In genomic region chr11:104984818-104985217, GRCh38 we compare ENCODE assay signal across 35 cellular contexts. TPM values are rescaled to one million over a fixed set of nuclear protein-coding genes. Genes with fewer than 3 reads are reported as not detected.
"Had no signal": no experiment of that assay in that cellular context is flagged by ENCODE, and none has a peak within 500 bp of the region (broad histone marks: within the 10 kb centered on the region; RNA-seq: fewer than 3 reads in every experiment).

No MANE protein-coding gene starts in this region.

- H3K4me3 ChIP-seq: body of pancreas, breast epithelium had no signal

- H3K27me3 ChIP-seq: body of pancreas, brain microvascular endothelial cell, breast epithelium had no signal

- ATAC-seq: activated CD4-positive, alpha-beta T cell treated with anti-CD3 and anti-CD28 coated beads for 36 hours; activated CD4-positive, CD25-positive, alpha-beta regulatory T cell treated with anti-CD3 and anti-CD28 coated beads, Interleukin-2, amount 50 U/mL, for 24 hours; activated CD8-positive, alpha-beta memory T cell treated with anti-CD3 and anti-CD28 coated beads, Interleukin-2, amount 10 ng/mL, durations not matched to agents 7 days and 5 days; activated CD8-positive, alpha-beta T cell treated with anti-CD3 and anti-CD28 coated beads, Interleukin-2, amount 10 ng/mL, durations not matched to agents 7 days and 5 days; activated naive CD8-positive, alpha-beta T cell treated with anti-CD3 and anti-CD28 coated beads, Interleukin-2, amount 50 U/mL, for 24 hours; body of pancreas; WTC11 had no signal

- FAIRE-seq: astrocyte had no signal

- H3K27ac ChIP-seq: body of pancreas, brain microvascular endothelial cell, breast epithelium, WERI-Rb-1 had no signal

- H3K36me3 ChIP-seq: brain microvascular endothelial cell, breast epithelium, WERI-Rb-1 had no signal

- DNase-seq: activated CD4-positive, alpha-beta memory T cell treated with anti-CD3 and anti-CD28 coated beads, Interleukin-2, amount 10 ng/mL, durations not matched to agents 7 days and 5 days; activated CD4-positive, alpha-beta T cell treated with anti-CD3 and anti-CD28 coated beads for 1 hour; activated CD4-positive, alpha-beta T cell treated with anti-CD3 and anti-CD28 coated beads for 36 hours; activated CD4-positive, alpha-beta T cell treated with anti-CD3 and anti-CD28 coated beads for 48 hours; activated CD4-positive, alpha-beta T cell treated with anti-CD3 and anti-CD28 coated beads, Interleukin-2, amount 10 ng/mL, durations not matched to agents 7 days and 5 days; activated CD4-positive, alpha-beta T cell treated with anti-CD3 and anti-CD28 coated beads, Interleukin-2, amount 50 U/mL, for 48 hours; activated CD4-positive, CD25-positive, alpha-beta regulatory T cell; activated CD8-positive, alpha-beta memory T cell treated with anti-CD3 and anti-CD28 coated beads for 24 hours; activated CD8-positive, alpha-beta memory T cell treated with anti-CD3 and anti-CD28 coated beads, Interleukin-2, amount 10 ng/mL, durations not matched to agents 7 days and 5 days; activated CD8-positive, alpha-beta memory T cell treated with anti-CD3 and anti-CD28 coated beads, Interleukin-2, amount 50 U/mL, for 48 hours; activated CD8-positive, alpha-beta T cell treated with anti-CD3 and anti-CD28 coated beads, Interleukin-2, amount 10 ng/mL, durations not matched to agents 7 days and 5 days; activated effector memory CD4-positive, alpha-beta T cell treated with Interleukin-2 at 50 U/mL for 16 hours; activated gamma-delta T cell; activated naive CD4-positive, alpha-beta T cell treated with anti-CD3 and anti-CD28 coated beads, Interleukin-2, amount 10 ng/mL, durations not matched to agents 7 days and 5 days; activated naive CD4-positive, alpha-beta T cell treated with Interleukin-2 at 50 U/mL for 16 hours; activated naive CD8-positive, alpha-beta T cell treated with anti-CD3 and anti-CD28 coated beads, Interleukin-2, amount 10 ng/mL, durations not matched to agents 7 days and 5 days; activated naive CD8-positive, alpha-beta T cell treated with anti-CD3 and anti-CD28 coated beads, Interleukin-2, amount 50 U/mL, for 24 hours; activated T-cell treated with anti-CD3 and anti-CD28 coated beads, Interleukin-2, amount 50 U/mL, for 24 hours; activated T-cell treated with anti-CD3 and anti-CD28 coated beads, Interleukin-2, amount 50 U/mL, for 48 hours; amniotic stem cell; aorta; body of pancreas; brain microvascular endothelial cell; central memory CD4-positive, alpha-beta T cell; T-helper 1 cell; T-helper 2 cell; T-helper 9 cell; WERI-Rb-1 had no signal

- H3K4me1 ChIP-seq: body of pancreas, breast epithelium had no signal

RNA-seq across cellular contexts. Expression of gene CASP5, which starts 38.1 kb away (rescaled TPM):
- total RNA-seq: activated CD4-positive, alpha-beta T cell treated with anti-CD3 and anti-CD28 coated beads for 36 hours; activated CD4-positive, alpha-beta T cell treated with anti-CD3 and anti-CD28 coated beads, Interleukin-2, amount 10 ng/mL, durations not matched to agents 7 days and 5 days; activated CD8-positive, alpha-beta memory T cell treated with anti-CD3 and anti-CD28 coated beads, Interleukin-2, amount 10 ng/mL, durations not matched to agents 7 days and 5 days; activated CD8-positive, alpha-beta T cell treated with anti-CD3 and anti-CD28 coated beads, Interleukin-2, amount 10 ng/mL, durations not matched to agents 7 days and 5 days; activated naive CD8-positive, alpha-beta T cell treated with anti-CD3 and anti-CD28 coated beads, Interleukin-2, amount 10 ng/mL, durations not matched to agents 7 days and 5 days; activated T-helper 2 cell treated with anti-CD3 and anti-CD28 coated beads, Interferon-gamma antibody, Interleukin-2, Interleukin-4, amounts not matched to agents 10 μg/mL and 5 μg/mL and 100 μg/mL, durations not matched to agents 14 hours and 24 hours and 36 hours; astrocyte; body of pancreas; cardiac septum; cerebellum; WTC11 had no signal

RNA-seq across cellular contexts. Expression of gene CASP1, which starts 50.1 kb away (rescaled TPM):
- total RNA-seq: WTC11 had no signal
